ENCODE assay signal across 28 cellular contexts in the genomic region with DNA sequence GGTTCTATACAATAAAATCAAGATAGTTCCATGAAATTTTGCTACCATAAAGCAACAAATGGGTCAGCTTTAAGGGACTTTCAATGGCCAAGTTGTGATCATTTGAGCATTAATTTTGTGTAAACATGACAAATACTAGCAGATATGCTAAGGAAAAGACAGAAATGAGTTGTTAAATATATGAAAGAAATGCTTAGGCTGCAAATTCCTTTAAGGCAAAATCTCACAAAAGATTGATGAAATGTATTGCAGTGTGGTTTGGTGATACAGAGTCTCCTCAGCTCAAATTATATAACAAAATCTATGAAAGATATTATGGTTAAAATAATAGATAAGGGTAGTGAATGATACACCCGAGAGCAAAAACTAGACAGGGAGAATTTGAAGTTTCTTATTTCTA.
"Had no signal": no experiment of that assay in that cellular context is flagged by ENCODE, and none has a peak within 500 bp of the region (broad histone marks: within the 10 kb centered on the region; RNA-seq: fewer than 3 reads in every experiment).

No MANE protein-coding gene starts in this region.

- ATAC-seq: naive thymus-derived CD4-positive, alpha-beta T cell; natural killer cell; psoas muscle; right cardiac atrium; sciatic nerve; stimulated activated effector memory CD8-positive, alpha-beta T cell treated with anti-CD3 and anti-CD28 coated beads, Interleukin-12 subunit alpha, Interleukin-12 subunit beta, amount 100 ng/mL, for 72 hours; stimulated activated naive B cell treated with anti-CD40 and anti-IgM and Interleukin-4, amounts not matched to agents 10 μg/mL and 1 μg/mL and 100 μg/mL, for 72 hours; upper lobe of right lung had no signal

- H3K79me2 ChIP-seq: parathyroid adenoma had no signal

- H3K4me1 Mint-ChIP-seq: naive thymus-derived CD4-positive, alpha-beta T cell; natural killer cell; nephron; neural progenitor cell; stimulated activated effector memory CD8-positive, alpha-beta T cell treated with anti-CD3 and anti-CD28 coated beads, Interleukin-12 subunit alpha, Interleukin-12 subunit beta, amount 100 ng/mL, for 72 hours; stimulated activated naive B cell treated with anti-CD40 and anti-IgM and Interleukin-4, amounts not matched to agents 10 μg/mL and 1 μg/mL and 100 μg/mL, for 72 hours had no signal

- H3K27ac Mint-ChIP-seq: naive thymus-derived CD4-positive, alpha-beta T cell; natural killer cell; nephron; neural progenitor cell; progenitor cell of endocrine pancreas; stimulated activated effector memory CD8-positive, alpha-beta T cell treated with anti-CD3 and anti-CD28 coated beads, Interleukin-12 subunit alpha, Interleukin-12 subunit beta, amount 100 ng/mL, for 72 hours; stimulated activated naive B cell treated with anti-CD40 and anti-IgM and Interleukin-4, amounts not matched to agents 10 μg/mL and 1 μg/mL and 100 μg/mL, for 72 hours; stimulated activated naive CD8-positive, alpha-beta T cell treated with anti-CD3 and anti-CD28 coated beads, Interleukin-15, Interleukin-2, amounts not matched to agents 100 ng/mL and 50 ng/mL, for 24 hours had no signal

- H3K9me3 Mint-ChIP-seq: neural progenitor cell; stimulated activated effector memory CD8-positive, alpha-beta T cell treated with anti-CD3 and anti-CD28 coated beads, Interleukin-12 subunit alpha, Interleukin-12 subunit beta, amount 100 ng/mL, for 72 hours; stimulated activated naive CD8-positive, alpha-beta T cell treated with anti-CD3 and anti-CD28 coated beads, Interleukin-15, Interleukin-2, amounts not matched to agents 100 ng/mL and 50 ng/mL, for 24 hours had no signal

- H3K4me3 Mint-ChIP-seq: naive thymus-derived CD4-positive, alpha-beta T cell; natural killer cell; nephron; neural progenitor cell; stimulated activated effector memory CD8-positive, alpha-beta T cell treated with anti-CD3 and anti-CD28 coated beads, Interleukin-12 subunit alpha, Interleukin-12 subunit beta, amount 100 ng/mL, for 72 hours; stimulated activated naive B cell treated with anti-CD40 and anti-IgM and Interleukin-4, amounts not matched to agents 10 μg/mL and 1 μg/mL and 100 μg/mL, for 72 hours; stimulated activated naive CD8-positive, alpha-beta T cell treated with anti-CD3 and anti-CD28 coated beads, Interleukin-15, Interleukin-2, amounts not matched to agents 100 ng/mL and 50 ng/mL, for 24 hours had no signal

- H3K4me1 ChIP-seq: neural progenitor cell, parathyroid adenoma, psoas muscle, stomach, thyroid gland, tibial nerve, upper lobe of right lung, uterus had no signal

- H3K4me2 ChIP-seq: neural progenitor cell had no signal

- DNase-seq: naive thymus-derived CD4-positive, alpha-beta T cell; natural killer cell; occipital lobe; ovary; posterior cingulate gyrus; psoas muscle; right cardiac atrium; stimulated activated CD4-positive, alpha-beta T cell treated with anti-CD3 and anti-CD28 coated beads, Interleukin-15, amount 100 ng/mL, for 24 hours; stimulated activated CD4-positive, alpha-beta T cell treated with anti-CD3 and anti-CD28 coated beads, Interleukin-2, amount 100 ng/mL, for 24 hours; stimulated activated CD4-positive, alpha-beta T cell treated with anti-CD3 and anti-CD28 coated beads, Interleukin-2, amount 100 ng/mL, for 48 hours; stimulated activated CD4-positive, alpha-beta T cell treated with anti-CD3 and anti-CD28 coated beads, Interleukin-4, amount 100 ng/mL, for 24 hours; stimulated activated naive B cell treated with anti-CD40 and anti-IgM and Interleukin-4, amounts not matched to agents 10 μg/mL and 1 μg/mL and 100 μg/mL, for 72 hours; stimulated activated naive CD4-positive, alpha-beta T cell treated with Interleukin-2 at 50 U/mL for 16 hours; stomach; thyroid gland; trophoblast cell; upper lobe of right lung; uterus had no signal

- H3K27me3 Mint-ChIP-seq: naive thymus-derived CD4-positive, alpha-beta T cell; progenitor cell of endocrine pancreas; stimulated activated naive B cell treated with anti-CD40 and anti-IgM and Interleukin-4, amounts not matched to agents 10 μg/mL and 1 μg/mL and 100 μg/mL, for 72 hours; stimulated activated naive CD8-positive, alpha-beta T cell treated with anti-CD3 and anti-CD28 coated beads, Interleukin-15, Interleukin-2, amounts not matched to agents 100 ng/mL and 50 ng/mL, for 24 hours had no signal

- H3K9me3 ChIP-seq: ovary, thoracic aorta, thyroid gland, upper lobe of right lung, uterus had no signal

- H3K9ac ChIP-seq: neural progenitor cell, parathyroid adenoma had no signal

- H2AFZ ChIP-seq: neural progenitor cell, parathyroid adenoma had no signal

- H3K4me3 ChIP-seq: neural progenitor cell, ovary, psoas muscle, skin epidermis, stomach, thoracic aorta, thyroid gland, tibial nerve, upper lobe of right lung, uterus had no signal

- H3K36me3 ChIP-seq: neural progenitor cell, ovary, stomach, thoracic aorta, thyroid gland, tibial nerve, upper lobe of right lung had no signal

- H3K36me3 Mint-ChIP-seq: naive thymus-derived CD4-positive, alpha-beta T cell; natural killer cell; neural progenitor cell; stimulated activated effector memory CD8-positive, alpha-beta T cell treated with anti-CD3 and anti-CD28 coated beads, Interleukin-12 subunit alpha, Interleukin-12 subunit beta, amount 100 ng/mL, for 72 hours; stimulated activated naive B cell treated with anti-CD40 and anti-IgM and Interleukin-4, amounts not matched to agents 10 μg/mL and 1 μg/mL and 100 μg/mL, for 72 hours had no signal

- H3K27me3 ChIP-seq: neural progenitor cell, stomach, thyroid gland, tibial nerve, upper lobe of right lung, uterus had no signal

- H3K27ac ChIP-seq: neural progenitor cell, ovary, parathyroid adenoma, psoas muscle, skin epidermis, stomach, thoracic aorta, thyroid gland, tibial nerve, upper lobe of right lung, uterus had no signal
